ENCODE assay signal across 9 cellular contexts in genomic region chr6:137811912-137812553, GRCh38. TPM values are rescaled to one million over a fixed set of nuclear protein-coding genes. Genes with fewer than 3 reads are reported as not detected.
A peak's percentile ranks its signal among the peaks of the same experiment; 100 is the strongest.
DNase-seq lines count a peak whose midpoint lies in the region; ATAC-seq and TF ChIP-seq lines count a peak whose summit lies in the region.
"Had no signal": no experiment of that assay in that cellular context is flagged by ENCODE, and none has a peak within 500 bp of the region (broad histone marks: within the 10 kb centered on the region; RNA-seq: fewer than 3 reads in every experiment).

No MANE protein-coding gene starts in this region.

- H3K4me3 Mint-ChIP-seq in activated naive CD4-positive, alpha-beta T cell treated with anti-CD3 and anti-CD28 coated beads for 36 hours: peak overlapping the region; percentile 52

- peaks cover 2% of the 10 kb centered on the region for H3K36me3 Mint-ChIP-seq in activated naive CD4-positive, alpha-beta T cell treated with anti-CD3 and anti-CD28 coated beads for 36 hours (ENCODE audit: low read depth)

- H3K4me3 ChIP-seq in SJSA1: no peak overlapping the region
- H3K4me3 ChIP-seq in gastroesophageal sphincter: no peak overlapping the region
- no peak overlapping the region for H3K4me3 ChIP-seq in tibial nerve

- peaks cover 81% of the 10 kb centered on the region for H3K4me1 Mint-ChIP-seq in activated naive CD4-positive, alpha-beta T cell treated with anti-CD3 and anti-CD28 coated beads for 36 hours (ENCODE audit: low read depth)

- no peak for DNase-seq in activated naive CD4-positive, alpha-beta T cell treated with anti-CD3 and anti-CD28 coated beads for 36 hours
- no peak for DNase-seq in activated naive CD4-positive, alpha-beta T cell treated with anti-CD3 and anti-CD28 coated beads, Interleukin-2, amount 50 U/mL, for 16 hours
- no peak for DNase-seq in SJSA1 (ENCODE audit: low read depth in 1 of 2, low spot score in 2 of 2)
- no peak for DNase-seq in tibial nerve (ENCODE audit: low spot score in 2 of 2)
- DNase-seq in stimulated activated CD4-positive, alpha-beta T cell treated with anti-CD3 and anti-CD28 coated beads, Interleukin-1b, Interleukin-23, amount 100 ng/mL, for 48 hours: no peak
- DNase-seq in SW 1271 (lab: John Stamatoyannopoulos, UW): no peak
- DNase-seq in effector CD8-positive, alpha-beta T cell (lab: John Stamatoyannopoulos, UW): no peak
- DNase-seq: NCI-H1436 treated with DMSO at 0.1 percent for 48 hours had no signal

- intact Hi-C loops in activated naive CD4-positive, alpha-beta T cell treated with anti-CD3 and anti-CD28 coated beads for 36 hours (cut with micrococcal nuclease): loop anchor here (1.0 to 5.0 kb wide), 8 partner anchors 7 to 115 kb away; no protein-coding TSS in a partner anchor

- H3K9me3 ChIP-seq in SJSA1 (replicated peaks) (0 out of 2 replicates have a peak, but pooled peaks cover 4% of the 10 kb centered on the region), gastroesophageal sphincter (no peaks in the 10 kb centered on the region), tibial nerve (no peaks in the 10 kb centered on the region)

- WGBS in gastroesophageal sphincter (ENCODE audit: low coverage in 1 of 2), 2 donors: 78 to 81% methylated on average over 6 of the region's 6 CpGs
- 71 to 83% methylated on average over 6 of the region's 6 CpGs for WGBS in tibial nerve, 2 donors

- peak overlapping the region; percentile 94 for H3K27ac Mint-ChIP-seq in activated naive CD4-positive, alpha-beta T cell treated with anti-CD3 and anti-CD28 coated beads for 36 hours

- no peaks in the 10 kb centered on the region for H3K36me3 ChIP-seq in SJSA1
- no peaks in the 10 kb centered on the region for H3K36me3 ChIP-seq in gastroesophageal sphincter
- H3K36me3 ChIP-seq in tibial nerve: no peaks in the 10 kb centered on the region

- H3K9me3 Mint-ChIP-seq in activated naive CD4-positive, alpha-beta T cell treated with anti-CD3 and anti-CD28 coated beads for 36 hours: peaks cover 3% of the 10 kb centered on the region

- H3K4me1 ChIP-seq in SJSA1 (replicated peaks) (peaks cover 48% of the 10 kb centered on the region), gastroesophageal sphincter (peaks cover 0 to 18% (median 0%) of the 10 kb centered on the region in 3 donors), tibial nerve (peaks cover 0 to 6% (median 2%) of the 10 kb centered on the region in 4 donors)

- ATAC-seq in gastroesophageal sphincter: peak; percentile 8

- TF ChIP-seq POLR2A in gastroesophageal sphincter (IDR thresholded peaks at IDR 0.05): no peak
- TF ChIP-seq POLR2A in tibial nerve (IDR thresholded peaks at IDR 0.05): no peak

- no peaks in the 10 kb centered on the region for H3K27me3 Mint-ChIP-seq in activated naive CD4-positive, alpha-beta T cell treated with anti-CD3 and anti-CD28 coated beads for 36 hours (ENCODE audit: low read depth)

- TF ChIP-seq CTCF in gastroesophageal sphincter (IDR thresholded peaks at IDR 0.05) (no peak), tibial nerve (IDR thresholded peaks at IDR 0.05) (no peak)

- CTCF ChIA-PET in activated naive CD4-positive, alpha-beta T cell treated with anti-CD3 and anti-CD28 coated beads for 36 hours (lab: Charles Lee): interaction anchor here (0.6 to 4.6 kb wide), 7 partner anchors 13 to 968 kb away, joined by 3 to 31 read pairs (median 6); no protein-coding TSS in a partner anchor

- H3K27me3 ChIP-seq in SJSA1 (replicated peaks): no peaks in the 10 kb centered on the region
- H3K27me3 ChIP-seq in gastroesophageal sphincter: no peaks in the 10 kb centered on the region
- H3K27me3 ChIP-seq in tibial nerve: no peaks in the 10 kb centered on the region

- TF ChIP-seq EP300 in gastroesophageal sphincter (IDR thresholded peaks at IDR 0.05): no peak
- no peak for TF ChIP-seq EP300 in tibial nerve (IDR thresholded peaks at IDR 0.05)

- H3K27ac ChIP-seq in SJSA1 (peak overlapping the region; percentile 79), gastroesophageal sphincter (peak overlapping the region in 1 of 4 donors; percentile 40), tibial nerve (peak overlapping the region in 3 of 4 donors; percentile 29 to 52 (median 38))

RNA-seq across cellular contexts. Expression of gene TNFAIP3, which starts 55.0 kb away (rescaled TPM):
- total RNA-seq in activated naive CD4-positive, alpha-beta T cell treated with anti-CD3 and anti-CD28 coated beads for 36 hours: 100 to 1,000 TPM; 289 to 294 TPM
- total RNA-seq in SJSA1 (2014; rRNA removed; shearing (Covaris generic)): 7.8 and 12.2 TPM in 2 replicates
- 10 to 100 TPM; 11.2 to 40.7 (median 18.3) TPM for total RNA-seq in gastroesophageal sphincter
- total RNA-seq in tibial nerve: 10 to 100 TPM; 21.6 to 48.4 (median 32.8) TPM

Comparison
In these comparisons a context has a peak if more than half of its experiments do, and no peak if none do; other contexts are left out.
1. RNA of gene TNFAIP3, which starts 55.0 kb away (total RNA-seq): 289 to 294 TPM in activated naive CD4-positive, alpha-beta T cell treated with anti-CD3 and anti-CD28 coated beads for 36 hours; 21.6 to 48.4 TPM in tibial nerve, 11.2 to 40.7 TPM in gastroesophageal sphincter and 7.8 to 12.2 TPM in SJSA1; every median in the first group is over 4 times any median in the second.